ENCODE assay signal across 1 cellular context in the genomic region with DNA sequence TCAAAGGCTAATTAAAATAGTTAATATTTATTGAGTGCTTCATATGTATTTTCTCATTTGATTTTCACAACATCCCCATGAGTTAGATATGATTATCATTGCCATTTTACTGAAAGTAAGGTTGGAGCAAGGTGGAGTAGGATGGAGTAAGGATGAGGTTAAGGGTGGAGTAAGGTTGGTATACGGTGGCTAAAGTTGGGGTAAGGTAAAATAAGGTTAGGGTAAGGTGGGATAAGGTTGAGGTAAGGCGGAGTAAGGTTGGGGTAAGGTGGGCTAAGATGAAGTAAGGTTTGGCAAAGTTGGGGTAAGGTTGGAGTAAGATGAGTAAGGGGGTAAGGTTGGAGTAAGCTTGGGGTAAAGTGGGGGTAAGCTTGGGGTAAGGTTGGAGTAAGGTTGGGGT.
A peak's percentile ranks its signal among the peaks of the same experiment; 100 is the strongest.
TF ChIP-seq lines count a peak whose summit lies in the region.

No MANE protein-coding gene starts in this region.

TF ChIP-seq in K562, 482 proteins besides CTCF, POLR2A, EP300 and RAD21 (continues in another document):
- TF ChIP-seq ZNF274 (IDR thresholded peaks at IDR 0.05; ENCODE audit: borderline replicate concordance, low read depth, low read length) (no peak), PHB (CRISPR knock-in tag; IDR thresholded peaks at IDR 0.05) (no peak), NCOA4 (IDR thresholded peaks at IDR 0.05; ENCODE audit: partially characterized antibody) (peak; percentile 53), HLTF (IDR thresholded peaks at IDR 0.05) (peak; percentile 40; the same call in 1 of the 2 replicates), ELF2 (CRISPR knock-in tag; IDR thresholded peaks at IDR 0.05) (no peak), HDAC1 (IDR thresholded peaks at IDR 0.05) (peak in 1 of 2 experiments; percentile 33; a peak in 1 of 4 replicates), PHB2 (IDR thresholded peaks at IDR 0.05; ENCODE audit: low read depth) (peak; percentile 49; the same call in 1 of the 2 replicates), OTX1 (CRISPR knock-in tag; IDR thresholded peaks at IDR 0.05) (0 out of 2 replicates have a peak, but pooled peaks have one; percentile 73), HCFC1 (IDR thresholded peaks at IDR 0.05; ENCODE audit: low read depth, low read length) (no peak), MCM3 (IDR thresholded peaks at IDR 0.05) (peak; percentile 70; the same call in 1 of the 2 replicates), TSC22D4 (tag; IDR thresholded peaks at IDR 0.05) (peak; percentile 87; the same call in 1 of the 2 replicates), CREBBP (IDR thresholded peaks at IDR 0.05; ENCODE audit: low read depth, low read length) (peak; percentile 91), MEIS2 (IDR thresholded peaks at IDR 0.05; ENCODE audit: partially characterized antibody) (no peak), SMARCB1 (IDR thresholded peaks at IDR 0.05; ENCODE audit: insufficient read length, low read depth) (no peak), ARHGAP35 (IDR thresholded peaks at IDR 0.05; ENCODE audit: partially characterized antibody) (peak; percentile 48), YBX1 (IDR thresholded peaks at IDR 0.05) (0 out of 2 replicates have a peak, but pooled peaks have one; percentile 71), ARID2 (IDR thresholded peaks at IDR 0.05) (0 out of 2 replicates have a peak, but pooled peaks have one; percentile 11), EHMT2 (IDR thresholded peaks at IDR 0.05) (0 out of 2 replicates have a peak, but pooled peaks have one; percentile 50), LARP7 (IDR thresholded peaks at IDR 0.05) (peak; percentile 28; the same call in 1 of the 2 replicates)
- TF ChIP-seq, protein P1, sequence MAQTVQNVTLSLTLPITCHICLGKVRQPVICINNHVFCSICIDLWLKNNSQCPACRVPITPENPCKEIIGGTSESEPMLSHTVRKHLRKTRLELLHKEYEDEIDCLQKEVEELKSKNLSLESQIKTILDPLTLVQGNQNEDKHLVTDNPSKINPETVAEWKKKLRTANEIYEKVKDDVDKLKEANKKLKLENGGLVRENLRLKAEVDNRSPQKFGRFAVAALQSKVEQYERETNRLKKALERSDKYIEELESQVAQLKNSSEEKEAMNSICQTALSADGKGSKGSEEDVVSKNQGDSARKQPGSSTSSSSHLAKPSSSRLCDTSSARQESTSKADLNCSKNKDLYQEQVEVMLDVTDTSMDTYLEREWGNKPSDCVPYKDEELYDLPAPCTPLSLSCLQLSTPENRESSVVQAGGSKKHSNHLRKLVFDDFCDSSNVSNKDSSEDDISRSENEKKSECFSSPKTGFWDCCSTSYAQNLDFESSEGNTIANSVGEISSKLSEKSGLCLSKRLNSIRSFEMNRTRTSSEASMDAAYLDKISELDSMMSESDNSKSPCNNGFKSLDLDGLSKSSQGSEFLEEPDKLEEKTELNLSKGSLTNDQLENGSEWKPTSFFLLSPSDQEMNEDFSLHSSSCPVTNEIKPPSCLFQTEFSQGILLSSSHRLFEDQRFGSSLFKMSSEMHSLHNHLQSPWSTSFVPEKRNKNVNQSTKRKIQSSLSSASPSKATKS (CRISPR knock-in tag; IDR thresholded peaks at IDR 0.05): no peak
- TF ChIP-seq, protein P2, sequence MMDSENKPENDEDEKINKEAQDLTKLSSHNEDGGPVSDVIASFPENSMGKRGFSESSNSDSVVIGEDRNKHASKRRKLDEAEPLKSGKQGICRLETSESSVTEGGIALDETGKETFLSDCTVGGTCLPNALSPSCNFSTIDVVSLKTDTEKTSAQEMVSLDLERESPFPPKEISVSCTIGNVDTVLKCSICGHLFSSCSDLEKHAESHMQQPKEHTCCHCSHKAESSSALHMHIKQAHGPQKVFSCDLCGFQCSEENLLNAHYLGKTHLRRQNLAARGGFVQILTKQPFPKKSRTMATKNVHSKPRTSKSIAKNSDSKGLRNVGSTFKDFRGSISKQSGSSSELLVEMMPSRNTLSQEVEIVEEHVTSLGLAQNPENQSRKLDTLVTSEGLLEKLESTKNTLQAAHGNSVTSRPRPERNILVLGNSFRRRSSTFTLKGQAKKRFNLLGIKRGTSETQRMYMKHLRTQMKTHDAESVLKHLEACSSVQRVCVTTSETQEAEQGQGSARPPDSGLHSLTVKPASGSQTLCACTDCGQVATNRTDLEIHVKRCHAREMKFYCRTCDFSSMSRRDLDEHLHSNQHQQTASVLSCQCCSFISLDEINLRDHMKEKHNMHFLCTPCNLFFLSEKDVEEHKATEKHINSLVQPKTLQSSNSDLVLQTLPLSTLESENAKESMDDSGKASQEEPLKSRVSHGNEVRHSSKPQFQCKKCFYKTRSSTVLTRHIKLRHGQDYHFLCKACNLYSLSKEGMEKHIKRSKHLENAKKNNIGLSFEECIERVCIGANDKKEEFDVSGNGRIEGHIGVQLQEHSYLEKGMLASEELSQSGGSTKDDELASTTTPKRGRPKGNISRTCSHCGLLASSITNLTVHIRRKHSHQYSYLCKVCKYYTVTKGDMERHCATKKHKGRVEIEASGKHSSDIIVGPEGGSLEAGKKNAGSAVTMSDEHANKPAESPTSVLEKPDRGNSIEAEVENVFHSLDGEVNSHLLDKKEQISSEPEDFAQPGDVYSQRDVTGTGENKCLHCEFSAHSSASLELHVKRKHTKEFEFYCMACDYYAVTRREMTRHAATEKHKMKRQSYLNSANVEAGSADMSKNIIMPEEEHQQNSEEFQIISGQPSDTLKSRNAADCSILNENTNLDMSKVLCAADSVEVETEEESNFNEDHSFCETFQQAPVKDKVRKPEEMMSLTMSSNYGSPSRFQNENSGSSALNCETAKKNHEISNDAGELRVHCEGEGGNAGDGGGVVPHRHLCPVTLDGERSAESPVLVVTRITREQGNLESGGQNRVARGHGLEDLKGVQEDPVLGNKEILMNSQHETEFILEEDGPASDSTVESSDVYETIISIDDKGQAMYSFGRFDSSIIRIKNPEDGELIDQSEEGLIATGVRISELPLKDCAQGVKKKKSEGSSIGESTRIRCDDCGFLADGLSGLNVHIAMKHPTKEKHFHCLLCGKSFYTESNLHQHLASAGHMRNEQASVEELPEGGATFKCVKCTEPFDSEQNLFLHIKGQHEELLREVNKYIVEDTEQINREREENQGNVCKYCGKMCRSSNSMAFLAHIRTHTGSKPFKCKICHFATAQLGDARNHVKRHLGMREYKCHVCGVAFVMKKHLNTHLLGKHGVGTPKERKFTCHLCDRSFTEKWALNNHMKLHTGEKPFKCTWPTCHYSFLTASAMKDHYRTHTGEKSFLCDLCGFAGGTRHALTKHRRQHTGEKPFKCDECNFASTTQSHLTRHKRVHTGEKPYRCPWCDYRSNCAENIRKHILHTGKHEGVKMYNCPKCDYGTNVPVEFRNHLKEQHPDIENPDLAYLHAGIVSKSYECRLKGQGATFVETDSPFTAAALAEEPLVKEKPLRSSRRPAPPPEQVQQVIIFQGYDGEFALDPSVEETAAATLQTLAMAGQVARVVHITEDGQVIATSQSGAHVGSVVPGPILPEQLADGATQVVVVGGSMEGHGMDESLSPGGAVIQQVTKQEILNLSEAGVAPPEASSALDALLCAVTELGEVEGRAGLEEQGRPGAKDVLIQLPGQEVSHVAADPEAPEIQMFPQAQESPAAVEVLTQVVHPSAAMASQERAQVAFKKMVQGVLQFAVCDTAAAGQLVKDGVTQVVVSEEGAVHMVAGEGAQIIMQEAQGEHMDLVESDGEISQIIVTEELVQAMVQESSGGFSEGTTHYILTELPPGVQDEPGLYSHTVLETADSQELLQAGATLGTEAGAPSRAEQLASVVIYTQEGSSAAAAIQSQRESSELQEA (IDR thresholded peaks at IDR 0.05; ENCODE audit: low read depth): 0 out of 2 replicates have a peak, but pooled peaks have one; percentile 22
- TF ChIP-seq, protein P3, sequence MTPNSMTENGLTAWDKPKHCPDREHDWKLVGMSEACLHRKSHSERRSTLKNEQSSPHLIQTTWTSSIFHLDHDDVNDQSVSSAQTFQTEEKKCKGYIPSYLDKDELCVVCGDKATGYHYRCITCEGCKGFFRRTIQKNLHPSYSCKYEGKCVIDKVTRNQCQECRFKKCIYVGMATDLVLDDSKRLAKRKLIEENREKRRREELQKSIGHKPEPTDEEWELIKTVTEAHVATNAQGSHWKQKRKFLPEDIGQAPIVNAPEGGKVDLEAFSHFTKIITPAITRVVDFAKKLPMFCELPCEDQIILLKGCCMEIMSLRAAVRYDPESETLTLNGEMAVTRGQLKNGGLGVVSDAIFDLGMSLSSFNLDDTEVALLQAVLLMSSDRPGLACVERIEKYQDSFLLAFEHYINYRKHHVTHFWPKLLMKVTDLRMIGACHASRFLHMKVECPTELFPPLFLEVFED (CRISPR knock-in tag; conservative IDR thresholded peaks at IDR 0.05): peak; percentile 88
- TF ChIP-seq, protein P4, sequence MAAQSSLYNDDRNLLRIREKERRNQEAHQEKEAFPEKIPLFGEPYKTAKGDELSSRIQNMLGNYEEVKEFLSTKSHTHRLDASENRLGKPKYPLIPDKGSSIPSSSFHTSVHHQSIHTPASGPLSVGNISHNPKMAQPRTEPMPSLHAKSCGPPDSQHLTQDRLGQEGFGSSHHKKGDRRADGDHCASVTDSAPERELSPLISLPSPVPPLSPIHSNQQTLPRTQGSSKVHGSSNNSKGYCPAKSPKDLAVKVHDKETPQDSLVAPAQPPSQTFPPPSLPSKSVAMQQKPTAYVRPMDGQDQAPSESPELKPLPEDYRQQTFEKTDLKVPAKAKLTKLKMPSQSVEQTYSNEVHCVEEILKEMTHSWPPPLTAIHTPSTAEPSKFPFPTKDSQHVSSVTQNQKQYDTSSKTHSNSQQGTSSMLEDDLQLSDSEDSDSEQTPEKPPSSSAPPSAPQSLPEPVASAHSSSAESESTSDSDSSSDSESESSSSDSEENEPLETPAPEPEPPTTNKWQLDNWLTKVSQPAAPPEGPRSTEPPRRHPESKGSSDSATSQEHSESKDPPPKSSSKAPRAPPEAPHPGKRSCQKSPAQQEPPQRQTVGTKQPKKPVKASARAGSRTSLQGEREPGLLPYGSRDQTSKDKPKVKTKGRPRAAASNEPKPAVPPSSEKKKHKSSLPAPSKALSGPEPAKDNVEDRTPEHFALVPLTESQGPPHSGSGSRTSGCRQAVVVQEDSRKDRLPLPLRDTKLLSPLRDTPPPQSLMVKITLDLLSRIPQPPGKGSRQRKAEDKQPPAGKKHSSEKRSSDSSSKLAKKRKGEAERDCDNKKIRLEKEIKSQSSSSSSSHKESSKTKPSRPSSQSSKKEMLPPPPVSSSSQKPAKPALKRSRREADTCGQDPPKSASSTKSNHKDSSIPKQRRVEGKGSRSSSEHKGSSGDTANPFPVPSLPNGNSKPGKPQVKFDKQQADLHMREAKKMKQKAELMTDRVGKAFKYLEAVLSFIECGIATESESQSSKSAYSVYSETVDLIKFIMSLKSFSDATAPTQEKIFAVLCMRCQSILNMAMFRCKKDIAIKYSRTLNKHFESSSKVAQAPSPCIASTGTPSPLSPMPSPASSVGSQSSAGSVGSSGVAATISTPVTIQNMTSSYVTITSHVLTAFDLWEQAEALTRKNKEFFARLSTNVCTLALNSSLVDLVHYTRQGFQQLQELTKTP (IDR thresholded peaks at IDR 0.05; ENCODE audit: low read depth in 1 of 2, partially characterized antibody in 2 of 2): no peak
- TF ChIP-seq, protein P5, sequence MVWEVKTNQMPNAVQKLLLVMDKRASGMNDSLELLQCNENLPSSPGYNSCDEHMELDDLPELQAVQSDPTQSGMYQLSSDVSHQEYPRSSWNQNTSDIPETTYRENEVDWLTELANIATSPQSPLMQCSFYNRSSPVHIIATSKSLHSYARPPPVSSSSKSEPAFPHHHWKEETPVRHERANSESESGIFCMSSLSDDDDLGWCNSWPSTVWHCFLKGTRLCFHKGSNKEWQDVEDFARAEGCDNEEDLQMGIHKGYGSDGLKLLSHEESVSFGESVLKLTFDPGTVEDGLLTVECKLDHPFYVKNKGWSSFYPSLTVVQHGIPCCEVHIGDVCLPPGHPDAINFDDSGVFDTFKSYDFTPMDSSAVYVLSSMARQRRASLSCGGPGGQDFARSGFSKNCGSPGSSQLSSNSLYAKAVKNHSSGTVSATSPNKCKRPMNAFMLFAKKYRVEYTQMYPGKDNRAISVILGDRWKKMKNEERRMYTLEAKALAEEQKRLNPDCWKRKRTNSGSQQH (CRISPR knock-in tag; IDR thresholded peaks at IDR 0.05): peak; percentile 79; the same call in 1 of the 2 replicates
- TF ChIP-seq, protein P6, sequence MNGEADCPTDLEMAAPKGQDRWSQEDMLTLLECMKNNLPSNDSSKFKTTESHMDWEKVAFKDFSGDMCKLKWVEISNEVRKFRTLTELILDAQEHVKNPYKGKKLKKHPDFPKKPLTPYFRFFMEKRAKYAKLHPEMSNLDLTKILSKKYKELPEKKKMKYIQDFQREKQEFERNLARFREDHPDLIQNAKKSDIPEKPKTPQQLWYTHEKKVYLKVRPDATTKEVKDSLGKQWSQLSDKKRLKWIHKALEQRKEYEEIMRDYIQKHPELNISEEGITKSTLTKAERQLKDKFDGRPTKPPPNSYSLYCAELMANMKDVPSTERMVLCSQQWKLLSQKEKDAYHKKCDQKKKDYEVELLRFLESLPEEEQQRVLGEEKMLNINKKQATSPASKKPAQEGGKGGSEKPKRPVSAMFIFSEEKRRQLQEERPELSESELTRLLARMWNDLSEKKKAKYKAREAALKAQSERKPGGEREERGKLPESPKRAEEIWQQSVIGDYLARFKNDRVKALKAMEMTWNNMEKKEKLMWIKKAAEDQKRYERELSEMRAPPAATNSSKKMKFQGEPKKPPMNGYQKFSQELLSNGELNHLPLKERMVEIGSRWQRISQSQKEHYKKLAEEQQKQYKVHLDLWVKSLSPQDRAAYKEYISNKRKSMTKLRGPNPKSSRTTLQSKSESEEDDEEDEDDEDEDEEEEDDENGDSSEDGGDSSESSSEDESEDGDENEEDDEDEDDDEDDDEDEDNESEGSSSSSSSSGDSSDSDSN (IDR thresholded peaks at IDR 0.05; ENCODE audit: borderline replicate concordance in 1 of 2, low read depth in 2 of 2, low read length in 2 of 2): no peak
- TF ChIP-seq, protein P7, sequence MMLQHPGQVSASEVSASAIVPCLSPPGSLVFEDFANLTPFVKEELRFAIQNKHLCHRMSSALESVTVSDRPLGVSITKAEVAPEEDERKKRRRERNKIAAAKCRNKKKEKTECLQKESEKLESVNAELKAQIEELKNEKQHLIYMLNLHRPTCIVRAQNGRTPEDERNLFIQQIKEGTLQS (IDR thresholded peaks at IDR 0.05): no peak
- TF ChIP-seq, protein P7 (CRISPR knock-in tag; conservative IDR thresholded peaks at IDR 0.05): no peak
- TF ChIP-seq, protein P8, sequence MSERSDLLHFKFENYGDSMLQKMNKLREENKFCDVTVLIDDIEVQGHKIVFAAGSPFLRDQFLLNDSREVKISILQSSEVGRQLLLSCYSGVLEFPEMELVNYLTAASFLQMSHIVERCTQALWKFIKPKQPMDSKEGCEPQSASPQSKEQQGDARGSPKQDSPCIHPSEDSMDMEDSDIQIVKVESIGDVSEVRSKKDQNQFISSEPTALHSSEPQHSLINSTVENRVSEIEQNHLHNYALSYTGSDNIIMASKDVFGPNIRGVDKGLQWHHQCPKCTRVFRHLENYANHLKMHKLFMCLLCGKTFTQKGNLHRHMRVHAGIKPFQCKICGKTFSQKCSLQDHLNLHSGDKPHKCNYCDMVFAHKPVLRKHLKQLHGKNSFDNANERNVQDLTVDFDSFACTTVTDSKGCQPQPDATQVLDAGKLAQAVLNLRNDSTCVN (CRISPR knock-in tag; IDR thresholded peaks at IDR 0.05): peak; percentile 74; the same call in 1 of the 2 replicates
